16 cellular contexts compared by ENCODE assay signal in the genomic region with DNA sequence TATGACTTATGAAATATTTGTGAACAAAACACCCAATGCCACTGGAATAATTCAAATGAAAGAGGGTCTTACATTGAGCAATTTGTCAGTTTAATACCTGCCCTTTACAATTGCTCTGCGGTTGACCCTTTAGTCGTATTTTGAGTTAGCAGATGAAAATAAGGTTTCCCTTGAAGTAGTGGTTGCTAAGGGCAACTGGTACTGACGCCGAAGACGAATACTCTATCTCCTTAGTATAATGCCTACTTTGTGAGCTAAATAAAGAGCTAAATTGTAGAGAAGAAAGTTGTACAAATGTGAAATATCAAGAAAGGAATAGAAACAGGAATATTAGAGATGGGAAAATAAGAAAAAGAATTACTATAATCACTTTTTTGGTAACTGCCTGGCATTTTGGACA.
DNase-seq lines count a peak whose midpoint lies in the region; ATAC-seq, FAIRE-seq and TF ChIP-seq lines count a peak whose summit lies in the region.
"Had no signal": no experiment of that assay in that cellular context is flagged by ENCODE, and none has a peak within 500 bp of the region (broad histone marks: within the 10 kb centered on the region; RNA-seq: fewer than 3 reads in every experiment).

No MANE protein-coding gene starts in this region.

- no peak for TF ChIP-seq RAD21 in K562 (CRISPR knock-in tag; conservative IDR thresholded peaks at IDR 0.05 in 1 of 2, IDR thresholded peaks at IDR 0.05 in 1 of 2)

- DNase-seq in NCI-H748 (lab: John Stamatoyannopoulos, UW; ENCODE audit: unreplicated experiment) (peak; percentile 60), NCI-H748 treated with DMSO at 0.1 percent for 48 hours (lab: John Stamatoyannopoulos, UW) (no peak), NCI-H2227 treated with DMSO at 0.1 percent for 48 hours (lab: John Stamatoyannopoulos, UW) (peak; percentile 44), K562 (ENCODE audit: extremely low read depth in 1 of 4, low spot score in 3 of 4) (no peak), GDM1 (lab: John Stamatoyannopoulos, UW) (no peak), colonic mucosa (no peak), GM23338 (ENCODE audit: low spot score) (no peak)
- DNase-seq: 8988T; AML-193; CD8-positive, alpha-beta memory T cell; DMS53; IMR-90; KG1 had no signal

- no peak overlapping the region for H3K4me3 ChIP-seq in K562
- H3K4me3 ChIP-seq in colonic mucosa = no peak overlapping the region
- H3K4me3 ChIP-seq in GM23338 = no peak overlapping the region
- H3K4me3 ChIP-seq: BLaER1, HAP-1 had no signal

- no peaks in the 10 kb centered on the region for H3K36me3 Mint-ChIP-seq in GM23338 (ENCODE audit: low read depth)

- POLR2A ChIA-PET in K562 (lab: Yijun Ruan, JAX) = no interaction called here

- no peaks in the 10 kb centered on the region for H3K36me3 ChIP-seq in K562 (ENCODE audit: control insufficient read depth, insufficient read depth, low read length)
- H3K36me3 ChIP-seq in colonic mucosa = no peaks in the 10 kb centered on the region
- no peaks in the 10 kb centered on the region for H3K36me3 ChIP-seq in GM23338 (ENCODE audit: insufficient read depth)
- H3K36me3 ChIP-seq: HAP-1 had no signal

- no peak overlapping the region for H2AFZ ChIP-seq in K562 (ENCODE audit: low read depth, low read length)
- H2AFZ ChIP-seq in GM23338 = no peak overlapping the region

- no peak for FAIRE-seq in K562 (lab: Jason Lieb, UNC)
- FAIRE-seq: H1 had no signal

- H3K27ac ChIP-seq in K562 (ENCODE audit: extremely low read depth, low read depth, low read length) = no peak overlapping the region
- H3K27ac ChIP-seq in colonic mucosa = no peak overlapping the region
- H3K27ac ChIP-seq in GM23338 (ENCODE audit: low read depth) = no peak overlapping the region
- H3K27ac ChIP-seq: BLaER1 had no signal

- H3K4me1 Mint-ChIP-seq in GM23338 = no peaks in the 10 kb centered on the region
- H3K4me1 Mint-ChIP-seq: CD8-positive, alpha-beta memory T cell had no signal

- CTCF ChIA-PET in K562 (lab: Yijun Ruan, JAX; ENCODE audit: low intra/inter-chr PET ratio) = no interaction called here

- TF ChIP-seq POLR2A in K562 (conservative IDR thresholded peaks at IDR 0.05) = no peak

- no peak overlapping the region for H3K4me3 Mint-ChIP-seq in GM23338
- H3K4me3 Mint-ChIP-seq: CD8-positive, alpha-beta memory T cell had no signal

- TF ChIP-seq CTCF in K562 (IDR thresholded peaks at IDR 0.05 in 2 of 3, conservative IDR thresholded peaks at IDR 0.05 in 1 of 3; ENCODE audit: insufficient read depth in 2 of 3, low read depth in 1 of 3, low read length in 3 of 3) (no peak), colonic mucosa (IDR thresholded peaks at IDR 0.05) (no peak), GM23338 (conservative IDR thresholded peaks at IDR 0.05; ENCODE audit: low read depth in 2 of 2) (no peak)

- H3K9ac ChIP-seq in K562 (ENCODE audit: insufficient read depth in 1 of 2, low read depth in 2 of 2, low read length in 2 of 2) (no peak overlapping the region), colonic mucosa (ENCODE audit: low read depth in 2 of 2, low read length in 2 of 2) (no peak overlapping the region)
- H3K9ac ChIP-seq: BLaER1 had no signal

- H3K4me1 ChIP-seq in K562 (replicated peaks in 1 of 2; ENCODE audit: control insufficient read depth in 2 of 2, insufficient read depth in 2 of 2, low read length in 2 of 2) = no peaks in the 10 kb centered on the region
- H3K4me1 ChIP-seq in colonic mucosa = no peaks in the 10 kb centered on the region
- H3K4me1 ChIP-seq in GM23338 (ENCODE audit: insufficient read depth) = no peaks in the 10 kb centered on the region
- H3K4me1 ChIP-seq: HAP-1 had no signal

- ATAC-seq in K562 (no peak), GM23338 (no peak)

- no peak for TF ChIP-seq EP300 in K562 (IDR thresholded peaks at IDR 0.05; ENCODE audit: low read length)

- H3F3A ChIP-seq in GM23338 (replicated peaks; ENCODE audit: low read depth) = no peaks in the 10 kb centered on the region

- H4K20me1 ChIP-seq in K562 (replicated peaks; ENCODE audit: control insufficient read depth, insufficient read depth, low read length) (no peaks in the 10 kb centered on the region), GM23338 (replicated peaks; ENCODE audit: insufficient read depth) (no peaks in the 10 kb centered on the region)

- intact Hi-C loops in K562 (cut with micrococcal nuclease) (no loop called here), colonic mucosa (cut with DNase I) (no loop called here)

- no peaks in the 10 kb centered on the region for H3K27me3 Mint-ChIP-seq in GM23338 (ENCODE audit: insufficient read depth, low read depth, poor library complexity)
- H3K27me3 Mint-ChIP-seq: CD8-positive, alpha-beta memory T cell had no signal

- H3K9me3 ChIP-seq in K562 (replicated peaks; ENCODE audit: control insufficient read depth, insufficient read depth, low read depth, low read length) (no peaks in the 10 kb centered on the region), colonic mucosa (no peaks in the 10 kb centered on the region)
- H3K9me3 ChIP-seq: HAP-1 had no signal

- H3K4me2 ChIP-seq in K562 (ENCODE audit: insufficient read depth, low read length) (no peak overlapping the region), GM23338 (no peak overlapping the region)
- H3K4me2 ChIP-seq: BLaER1 had no signal

- WGBS in K562 (ENCODE audit: insufficient coverage, low coverage, missing lambda C conversion rate) = 47% methylated on average over 5 of the region's 5 CpGs

- no peaks in the 10 kb centered on the region for H3K9me1 ChIP-seq in K562 (ENCODE audit: control insufficient read depth, insufficient read depth, low read length)

- H3K9me2 ChIP-seq in GM23338 (ENCODE audit: insufficient read depth) = no peaks in the 10 kb centered on the region

- no peaks in the 10 kb centered on the region for H3K27me3 ChIP-seq in K562 (ENCODE audit: control insufficient read depth in 2 of 2, insufficient read depth in 2 of 2, low read length in 2 of 2)
- no peaks in the 10 kb centered on the region for H3K27me3 ChIP-seq in colonic mucosa
- no peaks in the 10 kb centered on the region for H3K27me3 ChIP-seq in GM23338 (ENCODE audit: insufficient read depth)
- H3K27me3 ChIP-seq: BLaER1 had no signal

- H3K27ac Mint-ChIP-seq in GM23338 = no peak overlapping the region

- H3K79me2 ChIP-seq in K562 (ENCODE audit: control insufficient read depth, insufficient read depth, low read length) (no peaks in the 10 kb centered on the region), GM23338 (replicated peaks; ENCODE audit: insufficient read depth) (no peaks in the 10 kb centered on the region)

- H3K9me3 Mint-ChIP-seq in GM23338 = no peaks in the 10 kb centered on the region

- no TSS peak for BruUV-seq in K562 (replicated peaks; lab: Mats Ljungman, UMichigan)

- in situ Hi-C loops in K562 (cut with MboI) = no loop called here

TF ChIP-seq in K562, 482 proteins besides CTCF, POLR2A, EP300 and RAD21:
- TF ChIP-seq RFX1 (IDR thresholded peaks at IDR 0.05) (peak; percentile 48), NFXL1 (CRISPR knock-in tag; IDR thresholded peaks at IDR 0.05) (no peak), NCOA4 (IDR thresholded peaks at IDR 0.05; ENCODE audit: partially characterized antibody) (no peak)
- TF ChIP-seq, protein P1, sequence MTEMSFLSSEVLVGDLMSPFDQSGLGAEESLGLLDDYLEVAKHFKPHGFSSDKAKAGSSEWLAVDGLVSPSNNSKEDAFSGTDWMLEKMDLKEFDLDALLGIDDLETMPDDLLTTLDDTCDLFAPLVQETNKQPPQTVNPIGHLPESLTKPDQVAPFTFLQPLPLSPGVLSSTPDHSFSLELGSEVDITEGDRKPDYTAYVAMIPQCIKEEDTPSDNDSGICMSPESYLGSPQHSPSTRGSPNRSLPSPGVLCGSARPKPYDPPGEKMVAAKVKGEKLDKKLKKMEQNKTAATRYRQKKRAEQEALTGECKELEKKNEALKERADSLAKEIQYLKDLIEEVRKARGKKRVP (CRISPR knock-in tag; IDR thresholded peaks at IDR 0.05) = no peak
- TF ChIP-seq, protein P2, sequence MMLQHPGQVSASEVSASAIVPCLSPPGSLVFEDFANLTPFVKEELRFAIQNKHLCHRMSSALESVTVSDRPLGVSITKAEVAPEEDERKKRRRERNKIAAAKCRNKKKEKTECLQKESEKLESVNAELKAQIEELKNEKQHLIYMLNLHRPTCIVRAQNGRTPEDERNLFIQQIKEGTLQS (IDR thresholded peaks at IDR 0.05) = no peak
- TF ChIP-seq, protein P2 (CRISPR knock-in tag; conservative IDR thresholded peaks at IDR 0.05) = no peak

TF ChIP-seq in GM23338, 12 proteins besides CTCF, POLR2A, EP300 and RAD21 (continues in another document):
- TF ChIP-seq, protein P3, sequence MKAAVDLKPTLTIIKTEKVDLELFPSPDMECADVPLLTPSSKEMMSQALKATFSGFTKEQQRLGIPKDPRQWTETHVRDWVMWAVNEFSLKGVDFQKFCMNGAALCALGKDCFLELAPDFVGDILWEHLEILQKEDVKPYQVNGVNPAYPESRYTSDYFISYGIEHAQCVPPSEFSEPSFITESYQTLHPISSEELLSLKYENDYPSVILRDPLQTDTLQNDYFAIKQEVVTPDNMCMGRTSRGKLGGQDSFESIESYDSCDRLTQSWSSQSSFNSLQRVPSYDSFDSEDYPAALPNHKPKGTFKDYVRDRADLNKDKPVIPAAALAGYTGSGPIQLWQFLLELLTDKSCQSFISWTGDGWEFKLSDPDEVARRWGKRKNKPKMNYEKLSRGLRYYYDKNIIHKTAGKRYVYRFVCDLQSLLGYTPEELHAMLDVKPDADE (IDR thresholded peaks at IDR 0.05) = no peak

Comparison
In these comparisons a context has a peak if more than half of its experiments do, and no peak if none do; other contexts are left out.
1. DNase-seq: peak in NCI-H748 (single experiment) and NCI-H2227 treated with DMSO at 0.1 percent for 48 hours (single experiment); none in NCI-H748 treated with DMSO at 0.1 percent for 48 hours (single experiment), K562 (0 of 4), GDM1 (single experiment), colonic mucosa (single experiment) and GM23338 (single experiment).